ENCODE assay signal across 7 cellular contexts in genomic region chr6:20404641-20405032, GRCh38. TPM values are rescaled to one million over a fixed set of nuclear protein-coding genes. Genes with fewer than 3 reads are reported as not detected.
DNase-seq lines count a peak whose midpoint lies in the region; ATAC-seq, FAIRE-seq and TF ChIP-seq lines count a peak whose summit lies in the region.

No MANE protein-coding gene starts in this region.

- intact Hi-C loops in body of pancreas (cut with DNase I) = no loop called here

- peak overlapping the region in 1 of 2 donors; percentile 84 for H3K4me3 ChIP-seq in body of pancreas

- 1 to 3% methylated on average over 6 of the region's 6 CpGs for WGBS in body of pancreas, 2 donors

- H3K9me3 ChIP-seq in body of pancreas = no peaks in the 10 kb centered on the region

- TF ChIP-seq POLR2A in GM12891 (IDR thresholded peaks at IDR 0.05; ENCODE audit: low read depth, low read length) (0 out of 2 replicates have a peak, but pooled peaks have one; percentile 27), body of pancreas (IDR thresholded peaks at IDR 0.05) (no peak)

- TF ChIP-seq CTCF in body of pancreas (IDR thresholded peaks at IDR 0.05) = peak in 3 of 7 experiments; percentile 23 to 32 (median 31)

- DNase-seq in GM12891 (ENCODE audit: insufficient read length, low spot score) (no peak), NCI-H1694 (lab: John Stamatoyannopoulos, UW) (peak; percentile 80), T-helper 22 cell (ENCODE audit: low read depth) (peak; percentile 35), body of pancreas (peak; percentile 19 to 49 (median 32)), kidney glomerular epithelial cell (lab: John Stamatoyannopoulos, UW) (peak; percentile 84)
- peak; percentile 31 to 61 (median 40) for DNase-seq in stimulated activated CD4-positive, alpha-beta T cell treated with anti-CD3 and anti-CD28 coated beads, TNF-alpha, amount 100 ng/mL, for 4 hours (ENCODE audit: low read depth in 3 of 3)

- H3K27ac ChIP-seq in body of pancreas = peak overlapping the region in 2 of 4 donors; percentile 9 to 88

- H3K36me3 ChIP-seq in body of pancreas (replicated peaks in 1 of 2; ENCODE audit: insufficient read depth in 1 of 2, low read depth in 2 of 2) = no peaks in the 10 kb centered on the region

- H3K27me3 ChIP-seq in body of pancreas = no peaks in the 10 kb centered on the region

- H3K4me1 ChIP-seq in body of pancreas = peaks cover 15% of the 10 kb centered on the region

- peak; percentile 80 for FAIRE-seq in GM12891 (lab: Jason Lieb, UNC)

- ATAC-seq in HG02840 (IDR thresholded peaks at IDR 0.05; ENCODE audit: low FRiP score, unreplicated experiment) (peak; percentile 24), body of pancreas (no peak)

TF ChIP-seq in GM12891, 5 proteins besides CTCF, POLR2A, EP300 and RAD21:
- TF ChIP-seq SPI1 (IDR thresholded peaks at IDR 0.05; ENCODE audit: low read depth, low read length) = no peak
- TF ChIP-seq PAX5 (IDR thresholded peaks at IDR 0.05; ENCODE audit: insufficient read depth, low read length, severe bottlenecking) = no peak
- no peak for TF ChIP-seq POLR2AphosphoS5 (IDR thresholded peaks at IDR 0.05; ENCODE audit: low read depth, low read length)
- no peak for TF ChIP-seq TAF1 (IDR thresholded peaks at IDR 0.05; ENCODE audit: low read depth, low read length)
- TF ChIP-seq POU2F2 (IDR thresholded peaks at IDR 0.05; ENCODE audit: low read depth, low read length) = no peak

RNA-seq across cellular contexts. Expression of gene E2F3, which starts 3.0 kb away (rescaled TPM):
- 3.8 TPM for polyA plus RNA-seq in GM12891 (2012; ENCODE audit: low read depth, missing spikeins)
- total RNA-seq in body of pancreas = 1 to 10 TPM; 2.0 to 2.3 TPM
